8 cellular contexts compared by ENCODE assay signal in the genomic region with DNA sequence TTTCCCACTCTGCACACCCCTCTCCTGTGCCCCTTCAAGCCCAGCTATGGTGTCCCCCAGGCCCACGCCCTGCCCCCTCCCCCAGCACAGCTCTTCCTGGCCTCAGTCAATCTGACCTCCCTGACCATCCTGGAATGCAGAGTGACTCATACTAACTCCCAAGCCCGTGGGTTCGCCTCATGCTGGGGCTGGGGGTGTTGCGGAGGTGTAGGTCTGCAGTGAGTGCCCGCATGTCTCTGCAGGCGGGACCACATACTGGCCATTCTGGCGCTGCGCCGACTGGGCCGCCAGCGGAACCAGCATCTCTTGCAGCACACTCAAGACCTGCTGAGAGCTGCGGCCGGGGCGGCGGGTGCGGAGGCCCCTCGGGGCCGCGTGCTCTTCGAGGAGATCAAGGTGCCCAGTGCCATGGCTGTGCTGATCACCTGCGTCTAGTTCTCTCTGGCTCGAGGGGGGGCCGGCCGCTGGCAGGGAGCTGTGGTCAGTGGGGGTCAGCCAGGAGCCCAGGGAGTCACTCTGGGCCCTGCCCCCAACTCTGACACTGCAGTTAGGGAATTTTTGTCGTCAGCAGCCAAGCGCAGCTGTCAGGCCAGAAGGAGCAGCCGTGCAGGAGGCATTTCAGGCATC. TPM values are rescaled to one million over a fixed set of nuclear protein-coding genes. Genes with fewer than 3 reads are reported as not detected.
A peak's percentile ranks its signal among the peaks of the same experiment; 100 is the strongest.
DNase-seq lines count a peak whose midpoint lies in the region; ATAC-seq, FAIRE-seq and TF ChIP-seq lines count a peak whose summit lies in the region.
"Had no signal": no experiment of that assay in that cellular context is flagged by ENCODE, and none has a peak within 500 bp of the region (broad histone marks: within the 10 kb centered on the region; RNA-seq: fewer than 3 reads in every experiment).

No MANE protein-coding gene starts in this region.

- TF ChIP-seq CTCF in H1 (IDR thresholded peaks at IDR 0.05; ENCODE audit: control extremely low read depth in 1 of 3, insufficient read depth in 1 of 3, low read depth in 1 of 3, low read length in 3 of 3): no peak

- H3K4me3 Mint-ChIP-seq in activated CD8-positive, alpha-beta T cell treated with anti-CD3 and anti-CD28 coated beads, Interleukin-2, amount 10 ng/mL, durations not matched to agents 7 days and 5 days: no peak overlapping the region

- no peak overlapping the region for H2AFZ ChIP-seq in H1 (ENCODE audit: low read length)

- no peaks in the 10 kb centered on the region for H3K79me1 ChIP-seq in H1 (ENCODE audit: low read depth, low read length)

- H4K8ac ChIP-seq in H1 (ENCODE audit: extremely low read depth, insufficient read depth, low read length): peak overlapping the region; percentile 37; the same call in 1 of the 2 replicates

- H3K4me1 ChIP-seq in H1 (replicated peaks in 1 of 4; ENCODE audit: control insufficient read depth in 3 of 4, insufficient read depth in 4 of 4, low read length in 3 of 4): peaks cover 12 to 46% (median 37%) of the 10 kb centered on the region in 4 experiments

- H3K4me1 Mint-ChIP-seq in activated CD8-positive, alpha-beta T cell treated with anti-CD3 and anti-CD28 coated beads, Interleukin-2, amount 10 ng/mL, durations not matched to agents 7 days and 5 days (ENCODE audit: low read depth): peaks cover 5% of the 10 kb centered on the region

- H3K4me3 ChIP-seq in H1 (ENCODE audit: extremely low read depth in 1 of 4, insufficient read depth in 2 of 4, low read depth in 3 of 4, low read length in 4 of 4): peak overlapping the region in 1 of 4 experiments; percentile 45; a peak in 3 of 8 replicates

- H3K56ac ChIP-seq in H1 (replicated peaks; ENCODE audit: insufficient read length, low read depth, low read length): peak overlapping the region; percentile 66

- no peaks in the 10 kb centered on the region for H3K36me3 Mint-ChIP-seq in activated CD8-positive, alpha-beta T cell treated with anti-CD3 and anti-CD28 coated beads, Interleukin-2, amount 10 ng/mL, durations not matched to agents 7 days and 5 days (ENCODE audit: low read depth)

- H3K27me3 ChIP-seq in H1 (replicated peaks in 1 of 4; ENCODE audit: control insufficient read depth in 3 of 4, extremely low read depth in 1 of 4, insufficient read depth in 3 of 4, low read length in 3 of 4): peaks cover 0 to 9% (median 2%) of the 10 kb centered on the region in 4 experiments; a peak in 5 of 7 replicates

- WGBS in H1 (ENCODE audit: extremely low coverage in 1 of 2, insufficient coverage in 1 of 2, insufficient read length in 1 of 2, insufficient replicate concordance in 2 of 2, low coverage in 1 of 2, low lambda C conversion rate in 2 of 2, missing lambda C conversion rate in 1 of 2), 2 experiments: 22% methylated on average over 24 of the region's 27 CpGs; no CpG with 5 or more reads in 1 of the 2 experiments

- H2BK15ac ChIP-seq in H1 (ENCODE audit: low read length): peak overlapping the region; percentile 88; the same call in 1 of the 2 replicates

- TF ChIP-seq POLR2A in H1 (IDR thresholded peaks at IDR 0.05; ENCODE audit: control extremely low read depth in 1 of 2, low read depth in 2 of 2, low read length in 2 of 2): no peak; a peak in 1 of 3 replicates

- DNase-seq in HT1080 (ENCODE audit: low read depth) (peak; percentile 83), H1 (ENCODE audit: low read depth in 1 of 2, low spot score in 2 of 2) (peak in 1 of 2 experiments; percentile 66), pulmonary artery endothelial cell (ENCODE audit: low read depth, low spot score) (peak; percentile 13)
- no peak for DNase-seq in activated CD8-positive, alpha-beta T cell treated with anti-CD3 and anti-CD28 coated beads, Interleukin-2, amount 10 ng/mL, durations not matched to agents 7 days and 5 days
- DNase-seq: NCI-H510A; stimulated activated CD4-positive, alpha-beta T cell treated with anti-CD3 and anti-CD28 coated beads, Interleukin-4, amount 100 ng/mL, for 24 hours had no signal

- no peaks in the 10 kb centered on the region for H3K9me3 ChIP-seq in H1 (ENCODE audit: insufficient read depth in 2 of 2, low read depth in 1 of 2, low read length in 1 of 2)

- H3K23ac ChIP-seq in H1 (ENCODE audit: insufficient read length): no peak overlapping the region

- peaks cover 7% of the 10 kb centered on the region for H3K27me3 Mint-ChIP-seq in activated CD8-positive, alpha-beta T cell treated with anti-CD3 and anti-CD28 coated beads, Interleukin-2, amount 10 ng/mL, durations not matched to agents 7 days and 5 days (ENCODE audit: low read depth)

- ATAC-seq in HG03520 (IDR thresholded peaks at IDR 0.05; ENCODE audit: unreplicated experiment): no peak
- no peak for ATAC-seq in HG02938 (IDR thresholded peaks at IDR 0.05; ENCODE audit: unreplicated experiment)
- no peak for ATAC-seq in activated CD8-positive, alpha-beta T cell treated with anti-CD3 and anti-CD28 coated beads, Interleukin-2, amount 10 ng/mL, durations not matched to agents 7 days and 5 days

- no peak overlapping the region; a peak in 2 of 7 replicates for H3K9ac ChIP-seq in H1 (replicated peaks in 1 of 4; ENCODE audit: extremely low read depth in 1 of 4, low read depth in 3 of 4, low read length in 3 of 4)

- H4K91ac ChIP-seq in H1 (replicated peaks; ENCODE audit: insufficient read length, low read length): peak overlapping the region; percentile 95

- no peak overlapping the region; the same call in 1 of the 2 replicates for H3K27ac ChIP-seq in H1 (ENCODE audit: low read depth, low read length)

- H4K20me1 ChIP-seq in H1 (replicated peaks in 1 of 2; ENCODE audit: control insufficient read depth in 1 of 2, insufficient read depth in 2 of 2, low read length in 2 of 2): peaks cover 0 to 3% of the 10 kb centered on the region in 2 experiments

- CTCF ChIA-PET in H1 (lab: Charles Lee; ENCODE audit: partially characterized antibody): interaction anchor here (0.6 to 1.7 kb wide), 12 partner anchors 9 to 482 kb away, joined by 3 to 6 read pairs (median 4); no protein-coding TSS in a partner anchor
- CTCF ChIA-PET in activated CD8-positive, alpha-beta T cell treated with anti-CD3 and anti-CD28 coated beads, Interleukin-2, amount 10 ng/mL, durations not matched to agents 7 days and 5 days (lab: Charles Lee): no interaction called here

- H3K79me2 ChIP-seq in H1 (ENCODE audit: control insufficient read depth in 1 of 2, insufficient read depth in 2 of 2, low read length in 2 of 2): no peaks in the 10 kb centered on the region

- H3K9me3 Mint-ChIP-seq in activated CD8-positive, alpha-beta T cell treated with anti-CD3 and anti-CD28 coated beads, Interleukin-2, amount 10 ng/mL, durations not matched to agents 7 days and 5 days (ENCODE audit: insufficient read depth): no peaks in the 10 kb centered on the region

- H2BK5ac ChIP-seq in H1 (ENCODE audit: low read depth, low read length): peak overlapping the region; percentile 83; the same call in 1 of the 2 replicates

- no peak for FAIRE-seq in H1 (lab: Jason Lieb, UNC)

- H3K36me3 ChIP-seq in H1 (ENCODE audit: control insufficient read depth in 2 of 4, insufficient read depth in 4 of 4, low read length in 3 of 4): no peaks in the 10 kb centered on the region

- peak overlapping the region; percentile 96 for H3K4ac ChIP-seq in H1 (replicated peaks; ENCODE audit: insufficient read length, low read depth, low read length)

- peak overlapping the region; percentile 81 for H3K18ac ChIP-seq in H1 (ENCODE audit: extremely low read depth, low read length)

- H3K4me2 ChIP-seq in H1 (ENCODE audit: insufficient read depth in 1 of 2, low read depth in 2 of 2, low read length in 2 of 2): peak overlapping the region; percentile 53 to 64

- POLR2A ChIA-PET in H1 (lab: Charles Lee; ENCODE audit: partially characterized antibody): interaction anchor here (0.7 to 1.7 kb wide), 5 partner anchors 8 to 498 kb away, joined by 3 to 9 read pairs (median 4); no protein-coding TSS in a partner anchor
- POLR2A ChIA-PET in activated CD8-positive, alpha-beta T cell treated with anti-CD3 and anti-CD28 coated beads, Interleukin-2, amount 10 ng/mL, durations not matched to agents 7 days and 5 days (lab: Charles Lee): no interaction called here

- H4K5ac ChIP-seq in H1 (ENCODE audit: insufficient read length, low read depth, low read length): peak overlapping the region; percentile 29

- peak overlapping the region; percentile 87; the same call in 1 of the 2 replicates for H2BK12ac ChIP-seq in H1 (ENCODE audit: low read depth, low read length)

- peaks cover 3% of the 10 kb centered on the region; the same call in 1 of the 2 replicates for H3K23me2 ChIP-seq in H1 (ENCODE audit: low read depth, low read length)

- H3K27ac Mint-ChIP-seq in activated CD8-positive, alpha-beta T cell treated with anti-CD3 and anti-CD28 coated beads, Interleukin-2, amount 10 ng/mL, durations not matched to agents 7 days and 5 days: no peak overlapping the region

- H2BK20ac ChIP-seq in H1 (ENCODE audit: low read length): 0 out of 2 replicates have a peak overlapping the region, but pooled peaks have one; percentile 61

- H3K14ac ChIP-seq in H1 (ENCODE audit: insufficient read length): no peak overlapping the region

- TF ChIP-seq RAD21 in H1 (IDR thresholded peaks at IDR 0.05 in 1 of 2, conservative IDR thresholded peaks at IDR 0.05 in 1 of 2; ENCODE audit: low read depth in 2 of 2, low read length in 2 of 2): no peak

- H2BK120ac ChIP-seq in H1 (replicated peaks; ENCODE audit: low read depth, low read length): peak overlapping the region; percentile 69

- TF ChIP-seq EP300 in H1 (IDR thresholded peaks at IDR 0.05; ENCODE audit: borderline replicate concordance in 1 of 2, low read depth in 2 of 2, low read length in 2 of 2): no peak

- H2AK5ac ChIP-seq in H1 (ENCODE audit: low read depth, low read length): peak overlapping the region; percentile 70; the same call in 1 of the 2 replicates

RNA-seq across cellular contexts. Expression of a gene that starts 13.4 kb away (rescaled TPM):
- total RNA-seq in HT1080 (2014; rRNA removed; shearing (Covaris generic)): 17.6 and 26.1 TPM in 2 replicates
- polyA plus RNA-seq in HT1080 (2015; cell fraction: cytosol; rRNA removed): 23.3 and 23.8 TPM in 2 replicates
- polyA plus RNA-seq in HT1080 (2015; cell fraction: nucleus; rRNA removed): 59.9 and 65.3 TPM in 2 replicates
- total RNA-seq in H1 (2021; fragmentation: NEBNext Ultra II Directional; extraction: Animal tissue kit (Norgen Biotek cat#: 25700)): 28.3 and 33.3 TPM in 2 replicates
- polyA plus RNA-seq in H1 (2011; rRNA removed): 34.5 and 37.6 TPM in 2 replicates
- polyA plus RNA-seq in H1 (2011; cell fraction: cytosol; rRNA removed): 24.9 TPM
- 145 TPM for polyA plus RNA-seq in H1 (2011; cell fraction: nucleus; rRNA removed)
- polyA plus RNA-seq in H1 (2012, experiment 1 of 2): 23.2 to 37.9 TPM (median 33.7 TPM) in 4 replicates
- 38.1 TPM for polyA plus RNA-seq in H1 (2012, experiment 2 of 2)
- 22.4 TPM for polyA plus RNA-seq in H1 (2013, experiment 1 of 2)
- 21.9 TPM for polyA plus RNA-seq in H1 (2013, experiment 2 of 2)
- 14.2 and 16.0 TPM in 2 replicates for polyA minus RNA-seq in H1 (2011; rRNA and poly(A)+ RNA removed)
- 19.6 TPM for polyA minus RNA-seq in H1 (2011; cell fraction: cytosol; rRNA and poly(A)+ RNA removed)
- polyA minus RNA-seq in H1 (2011; cell fraction: nucleus; rRNA and poly(A)+ RNA removed): 16.3 TPM
- total RNA-seq in pulmonary artery endothelial cell: 23.2 and 25.3 TPM in 2 replicates
- total RNA-seq in activated CD8-positive, alpha-beta T cell treated with anti-CD3 and anti-CD28 coated beads, Interleukin-2, amount 10 ng/mL, durations not matched to agents 7 days and 5 days: under 1 TPM; 0.23 to 0.71 TPM

RNA-seq across cellular contexts. Expression of a gene that starts 15.4 kb away (rescaled TPM):
- total RNA-seq in HT1080 (2014; rRNA removed; shearing (Covaris generic)): not detected in 2 replicates
- 0.37 TPM in 1 of 2 replicates, not detected in the other for polyA plus RNA-seq in HT1080 (2015; cell fraction: cytosol; rRNA removed)
- polyA plus RNA-seq in HT1080 (2015; cell fraction: nucleus; rRNA removed): 0.25 TPM in 1 of 2 replicates, not detected in the other
- total RNA-seq in H1 (2021; fragmentation: NEBNext Ultra II Directional; extraction: Animal tissue kit (Norgen Biotek cat#: 25700)): 0.45 TPM in 1 of 2 replicates, not detected in the other
- 0.24 and 0.57 TPM in 2 replicates for polyA plus RNA-seq in H1 (2011; rRNA removed)
- polyA plus RNA-seq in H1 (2011; cell fraction: cytosol; rRNA removed): 0.72 TPM
- 1.8 TPM for polyA plus RNA-seq in H1 (2011; cell fraction: nucleus; rRNA removed)
- polyA plus RNA-seq in H1 (2012, experiment 1 of 2): 0.53 to 0.60 TPM in 2 of 4 replicates, not detected in the others
- polyA plus RNA-seq in H1 (2012, experiment 2 of 2): 0.47 TPM
- 0.20 TPM for polyA plus RNA-seq in H1 (2013, experiment 1 of 2)
- 0.13 TPM for polyA plus RNA-seq in H1 (2013, experiment 2 of 2)
- polyA minus RNA-seq in H1 (2011; rRNA and poly(A)+ RNA removed): 0.13 TPM in 1 of 2 replicates, not detected in the other
- polyA minus RNA-seq in H1 (2011; cell fraction: cytosol; rRNA and poly(A)+ RNA removed): not detected
- polyA minus RNA-seq in H1 (2011; cell fraction: nucleus; rRNA and poly(A)+ RNA removed): 0.60 TPM
- not detected in 2 replicates for total RNA-seq in pulmonary artery endothelial cell
- total RNA-seq in activated CD8-positive, alpha-beta T cell treated with anti-CD3 and anti-CD28 coated beads, Interleukin-2, amount 10 ng/mL, durations not matched to agents 7 days and 5 days: not detected

RNA-seq across cellular contexts. Expression of a gene that starts 25.9 kb away (rescaled TPM):
- not detected in 2 replicates for total RNA-seq in HT1080 (2014; rRNA removed; shearing (Covaris generic))
- polyA plus RNA-seq in HT1080 (2015; cell fraction: cytosol; rRNA removed): not detected in 2 replicates
- polyA plus RNA-seq in HT1080 (2015; cell fraction: nucleus; rRNA removed): not detected in 2 replicates
- not detected in 2 replicates for total RNA-seq in H1 (2021; fragmentation: NEBNext Ultra II Directional; extraction: Animal tissue kit (Norgen Biotek cat#: 25700))
- 0.16 TPM in 1 of 2 replicates, not detected in the other for polyA plus RNA-seq in H1 (2011; rRNA removed)
- not detected for polyA plus RNA-seq in H1 (2011; cell fraction: cytosol; rRNA removed)
- polyA plus RNA-seq in H1 (2011; cell fraction: nucleus; rRNA removed): not detected
- polyA plus RNA-seq in H1 (2012, experiment 1 of 2): not detected in 4 replicates
- not detected for polyA plus RNA-seq in H1 (2012, experiment 2 of 2)
- polyA plus RNA-seq in H1 (2013, experiment 1 of 2): not detected
- not detected for polyA plus RNA-seq in H1 (2013, experiment 2 of 2)
- not detected in 2 replicates for polyA minus RNA-seq in H1 (2011; rRNA and poly(A)+ RNA removed)
- not detected for polyA minus RNA-seq in H1 (2011; cell fraction: cytosol; rRNA and poly(A)+ RNA removed)
- polyA minus RNA-seq in H1 (2011; cell fraction: nucleus; rRNA and poly(A)+ RNA removed): not detected
- total RNA-seq in pulmonary artery endothelial cell: not detected in 2 replicates
- total RNA-seq in activated CD8-positive, alpha-beta T cell treated with anti-CD3 and anti-CD28 coated beads, Interleukin-2, amount 10 ng/mL, durations not matched to agents 7 days and 5 days: not detected

RNA-seq across cellular contexts. Expression of a gene that starts 52.6 kb away (rescaled TPM):
- 42.1 and 54.3 TPM in 2 replicates for total RNA-seq in HT1080 (2014; rRNA removed; shearing (Covaris generic))
- 53.6 and 62.3 TPM in 2 replicates for polyA plus RNA-seq in HT1080 (2015; cell fraction: cytosol; rRNA removed)
- polyA plus RNA-seq in HT1080 (2015; cell fraction: nucleus; rRNA removed): 121 and 123 TPM in 2 replicates
- total RNA-seq in H1 (2021; fragmentation: NEBNext Ultra II Directional; extraction: Animal tissue kit (Norgen Biotek cat#: 25700)): 87.9 and 88.2 TPM in 2 replicates
- 51.2 and 73.5 TPM in 2 replicates for polyA plus RNA-seq in H1 (2011; rRNA removed)
- 53.3 TPM for polyA plus RNA-seq in H1 (2011; cell fraction: cytosol; rRNA removed)
- 165 TPM for polyA plus RNA-seq in H1 (2011; cell fraction: nucleus; rRNA removed)
- 57.2 to 83.7 TPM (median 72.2 TPM) in 4 replicates for polyA plus RNA-seq in H1 (2012, experiment 1 of 2)
- polyA plus RNA-seq in H1 (2012, experiment 2 of 2): 20.5 TPM
- 52.1 TPM for polyA plus RNA-seq in H1 (2013, experiment 1 of 2)
- polyA plus RNA-seq in H1 (2013, experiment 2 of 2): 50.3 TPM
- 134 and 152 TPM in 2 replicates for polyA minus RNA-seq in H1 (2011; rRNA and poly(A)+ RNA removed)
- polyA minus RNA-seq in H1 (2011; cell fraction: cytosol; rRNA and poly(A)+ RNA removed): 62.3 TPM
- polyA minus RNA-seq in H1 (2011; cell fraction: nucleus; rRNA and poly(A)+ RNA removed): 82.9 TPM
- total RNA-seq in pulmonary artery endothelial cell: 113 and 121 TPM in 2 replicates
- under 1 TPM; 0.13 to 0.16 TPM for total RNA-seq in activated CD8-positive, alpha-beta T cell treated with anti-CD3 and anti-CD28 coated beads, Interleukin-2, amount 10 ng/mL, durations not matched to agents 7 days and 5 days

Comparison
In these comparisons a context has a peak if more than half of its experiments do, and no peak if none do; other contexts are left out.
1. RNA of a gene that starts 13.4 kb away (total RNA-seq): 28.3 to 33.3 TPM in H1, 23.2 to 25.3 TPM in pulmonary artery endothelial cell and 17.6 to 26.1 TPM in HT1080; 0.23 to 0.71 TPM in activated CD8-positive, alpha-beta T cell treated with anti-CD3 and anti-CD28 coated beads, Interleukin-2, amount 10 ng/mL, durations not matched to agents 7 days and 5 days; every median in the first group is over 10 times any median in the second.